ENCODE assay signal across 1 cellular context in the genomic region with DNA sequence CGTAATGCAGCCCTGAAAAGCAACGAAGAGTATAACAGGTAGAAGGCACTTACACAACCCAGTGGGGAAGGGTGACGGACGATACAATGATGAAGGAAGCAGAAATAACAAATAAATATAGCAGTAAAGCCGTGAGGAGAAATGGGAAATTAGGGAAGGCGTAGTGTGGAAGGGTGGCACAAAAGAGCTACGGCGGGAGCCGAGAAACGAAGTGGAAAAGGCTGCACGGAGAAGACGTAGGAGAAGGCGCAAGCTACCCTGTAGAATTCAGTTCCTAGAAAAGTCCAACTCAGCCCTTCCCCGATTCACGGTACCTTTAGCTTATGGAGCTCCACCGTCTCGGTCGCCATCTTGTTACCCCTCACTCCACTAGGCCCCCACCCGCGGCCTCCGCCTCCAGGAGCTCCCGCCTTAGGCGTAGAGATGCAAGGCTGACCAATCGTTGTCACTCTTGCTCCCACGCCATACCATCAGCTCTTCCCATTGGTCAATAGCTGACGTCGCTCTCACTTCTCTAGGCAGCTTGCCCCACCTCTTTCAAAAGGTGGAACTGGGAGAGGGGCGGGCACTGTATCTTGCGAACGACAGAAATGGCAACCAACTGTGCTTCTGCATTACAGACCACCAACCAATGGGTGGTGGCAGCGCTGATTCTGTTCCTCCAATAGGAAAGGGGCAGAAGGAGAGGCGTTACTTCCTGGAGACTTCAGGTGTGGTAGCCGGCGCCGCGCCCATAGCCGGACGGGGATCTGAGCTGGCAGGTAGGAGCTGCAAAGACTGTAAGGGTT.
A peak's percentile ranks its signal among the peaks of the same experiment; 100 is the strongest.
TF ChIP-seq lines count a peak whose summit lies in the region.

A gene with protein sequence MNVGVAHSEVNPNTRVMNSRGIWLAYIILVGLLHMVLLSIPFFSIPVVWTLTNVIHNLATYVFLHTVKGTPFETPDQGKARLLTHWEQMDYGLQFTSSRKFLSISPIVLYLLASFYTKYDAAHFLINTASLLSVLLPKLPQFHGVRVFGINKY (plus strand): TSS at position 690 of the 788 bp plus-strand sequence. CDS start 959 bp downstream, outside the sequence.
A gene with protein sequence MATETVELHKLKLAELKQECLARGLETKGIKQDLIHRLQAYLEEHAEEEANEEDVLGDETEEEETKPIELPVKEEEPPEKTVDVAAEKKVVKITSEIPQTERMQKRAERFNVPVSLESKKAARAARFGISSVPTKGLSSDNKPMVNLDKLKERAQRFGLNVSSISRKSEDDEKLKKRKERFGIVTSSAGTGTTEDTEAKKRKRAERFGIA (minus strand): TSS at position 373 of the 788 bp plus-strand sequence. CDS start 23 bp downstream, at position 350.

TF ChIP-seq in HepG2, 621 proteins besides CTCF, POLR2A, EP300 and RAD21 (continues in another document):
- TF ChIP-seq ZNF33B (CRISPR knock-in tag; IDR thresholded peaks at IDR 0.05): peak; percentile 40; the same call in 1 of the 2 replicates
- no peak; the same call in 1 of the 2 replicates for TF ChIP-seq ZZZ3 (CRISPR knock-in tag; IDR thresholded peaks at IDR 0.05; ENCODE audit: borderline replicate concordance)
- no peak; the same call in 1 of the 2 replicates for TF ChIP-seq KLF11 (CRISPR knock-in tag; IDR thresholded peaks at IDR 0.05)
- no peak for TF ChIP-seq ZNF329 (CRISPR knock-in tag; IDR thresholded peaks at IDR 0.05; ENCODE audit: low read depth)
- no peak; the same call in 1 of the 2 replicates for TF ChIP-seq ZNF350 (CRISPR knock-in tag; IDR thresholded peaks at IDR 0.05; ENCODE audit: borderline replicate concordance, low read depth)
- TF ChIP-seq, protein P1, sequence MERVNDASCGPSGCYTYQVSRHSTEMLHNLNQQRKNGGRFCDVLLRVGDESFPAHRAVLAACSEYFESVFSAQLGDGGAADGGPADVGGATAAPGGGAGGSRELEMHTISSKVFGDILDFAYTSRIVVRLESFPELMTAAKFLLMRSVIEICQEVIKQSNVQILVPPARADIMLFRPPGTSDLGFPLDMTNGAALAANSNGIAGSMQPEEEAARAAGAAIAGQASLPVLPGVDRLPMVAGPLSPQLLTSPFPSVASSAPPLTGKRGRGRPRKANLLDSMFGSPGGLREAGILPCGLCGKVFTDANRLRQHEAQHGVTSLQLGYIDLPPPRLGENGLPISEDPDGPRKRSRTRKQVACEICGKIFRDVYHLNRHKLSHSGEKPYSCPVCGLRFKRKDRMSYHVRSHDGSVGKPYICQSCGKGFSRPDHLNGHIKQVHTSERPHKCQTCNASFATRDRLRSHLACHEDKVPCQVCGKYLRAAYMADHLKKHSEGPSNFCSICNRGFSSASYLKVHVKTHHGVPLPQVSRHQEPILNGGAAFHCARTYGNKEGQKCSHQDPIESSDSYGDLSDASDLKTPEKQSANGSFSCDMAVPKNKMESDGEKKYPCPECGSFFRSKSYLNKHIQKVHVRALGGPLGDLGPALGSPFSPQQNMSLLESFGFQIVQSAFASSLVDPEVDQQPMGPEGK (CRISPR knock-in tag; IDR thresholded peaks at IDR 0.05): peak; percentile 76
- no peak for TF ChIP-seq EED (CRISPR knock-in tag; IDR thresholded peaks at IDR 0.05)
- TF ChIP-seq NR2C2 (CRISPR knock-in tag; IDR thresholded peaks at IDR 0.05; ENCODE audit: borderline replicate concordance): peak; percentile 72
- TF ChIP-seq CCDC6 (CRISPR knock-in tag; IDR thresholded peaks at IDR 0.05): no peak
- no peak for TF ChIP-seq TBP (CRISPR knock-in tag; IDR thresholded peaks at IDR 0.05)
- no peak for TF ChIP-seq KLF15 (CRISPR knock-in tag; IDR thresholded peaks at IDR 0.05; ENCODE audit: borderline replicate concordance)
- TF ChIP-seq STAG1 (CRISPR knock-in tag; IDR thresholded peaks at IDR 0.05): no peak
- no peak for TF ChIP-seq FOXP1 (IDR thresholded peaks at IDR 0.05)
- no peak for TF ChIP-seq FOXP1 (CRISPR knock-in tag; IDR thresholded peaks at IDR 0.05)
- TF ChIP-seq, protein P2, sequence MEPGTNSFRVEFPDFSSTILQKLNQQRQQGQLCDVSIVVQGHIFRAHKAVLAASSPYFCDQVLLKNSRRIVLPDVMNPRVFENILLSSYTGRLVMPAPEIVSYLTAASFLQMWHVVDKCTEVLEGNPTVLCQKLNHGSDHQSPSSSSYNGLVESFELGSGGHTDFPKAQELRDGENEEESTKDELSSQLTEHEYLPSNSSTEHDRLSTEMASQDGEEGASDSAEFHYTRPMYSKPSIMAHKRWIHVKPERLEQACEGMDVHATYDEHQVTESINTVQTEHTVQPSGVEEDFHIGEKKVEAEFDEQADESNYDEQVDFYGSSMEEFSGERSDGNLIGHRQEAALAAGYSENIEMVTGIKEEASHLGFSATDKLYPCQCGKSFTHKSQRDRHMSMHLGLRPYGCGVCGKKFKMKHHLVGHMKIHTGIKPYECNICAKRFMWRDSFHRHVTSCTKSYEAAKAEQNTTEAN (CRISPR knock-in tag; conservative IDR thresholded peaks at IDR 0.05): no peak
- TF ChIP-seq SIN3B (IDR thresholded peaks at IDR 0.05; ENCODE audit: low read length): no peak
- TF ChIP-seq HHEX (CRISPR knock-in tag; IDR thresholded peaks at IDR 0.05): no peak
- TF ChIP-seq ZBTB3 (CRISPR knock-in tag; IDR thresholded peaks at IDR 0.05; ENCODE audit: borderline replicate concordance, low read depth): no peak
- TF ChIP-seq, protein P3, sequence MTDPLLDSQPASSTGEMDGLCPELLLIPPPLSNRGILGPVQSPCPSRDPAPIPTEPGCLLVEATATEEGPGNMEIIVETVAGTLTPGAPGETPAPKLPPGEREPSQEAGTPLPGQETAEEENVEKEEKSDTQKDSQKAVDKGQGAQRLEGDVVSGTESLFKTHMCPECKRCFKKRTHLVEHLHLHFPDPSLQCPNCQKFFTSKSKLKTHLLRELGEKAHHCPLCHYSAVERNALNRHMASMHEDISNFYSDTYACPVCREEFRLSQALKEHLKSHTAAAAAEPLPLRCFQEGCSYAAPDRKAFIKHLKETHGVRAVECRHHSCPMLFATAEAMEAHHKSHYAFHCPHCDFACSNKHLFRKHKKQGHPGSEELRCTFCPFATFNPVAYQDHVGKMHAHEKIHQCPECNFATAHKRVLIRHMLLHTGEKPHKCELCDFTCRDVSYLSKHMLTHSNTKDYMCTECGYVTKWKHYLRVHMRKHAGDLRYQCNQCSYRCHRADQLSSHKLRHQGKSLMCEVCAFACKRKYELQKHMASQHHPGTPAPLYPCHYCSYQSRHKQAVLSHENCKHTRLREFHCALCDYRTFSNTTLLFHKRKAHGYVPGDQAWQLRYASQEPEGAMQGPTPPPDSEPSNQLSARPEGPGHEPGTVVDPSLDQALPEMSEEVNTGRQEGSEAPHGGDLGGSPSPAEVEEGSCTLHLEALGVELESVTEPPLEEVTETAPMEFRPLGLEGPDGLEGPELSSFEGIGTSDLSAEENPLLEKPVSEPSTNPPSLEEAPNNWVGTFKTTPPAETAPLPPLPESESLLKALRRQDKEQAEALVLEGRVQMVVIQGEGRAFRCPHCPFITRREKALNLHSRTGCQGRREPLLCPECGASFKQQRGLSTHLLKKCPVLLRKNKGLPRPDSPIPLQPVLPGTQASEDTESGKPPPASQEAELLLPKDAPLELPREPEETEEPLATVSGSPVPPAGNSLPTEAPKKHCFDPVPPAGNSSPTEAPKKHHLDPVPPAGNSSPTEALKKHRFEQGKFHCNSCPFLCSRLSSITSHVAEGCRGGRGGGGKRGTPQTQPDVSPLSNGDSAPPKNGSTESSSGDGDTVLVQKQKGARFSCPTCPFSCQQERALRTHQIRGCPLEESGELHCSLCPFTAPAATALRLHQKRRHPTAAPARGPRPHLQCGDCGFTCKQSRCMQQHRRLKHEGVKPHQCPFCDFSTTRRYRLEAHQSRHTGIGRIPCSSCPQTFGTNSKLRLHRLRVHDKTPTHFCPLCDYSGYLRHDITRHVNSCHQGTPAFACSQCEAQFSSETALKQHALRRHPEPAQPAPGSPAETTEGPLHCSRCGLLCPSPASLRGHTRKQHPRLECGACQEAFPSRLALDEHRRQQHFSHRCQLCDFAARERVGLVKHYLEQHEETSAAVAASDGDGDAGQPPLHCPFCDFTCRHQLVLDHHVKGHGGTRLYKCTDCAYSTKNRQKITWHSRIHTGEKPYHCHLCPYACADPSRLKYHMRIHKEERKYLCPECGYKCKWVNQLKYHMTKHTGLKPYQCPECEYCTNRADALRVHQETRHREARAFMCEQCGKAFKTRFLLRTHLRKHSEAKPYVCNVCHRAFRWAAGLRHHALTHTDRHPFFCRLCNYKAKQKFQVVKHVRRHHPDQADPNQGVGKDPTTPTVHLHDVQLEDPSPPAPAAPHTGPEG (CRISPR knock-in tag; IDR thresholded peaks at IDR 0.05): 0 out of 2 replicates have a peak, but pooled peaks have one; percentile 22
- TF ChIP-seq TSC22D2 (CRISPR knock-in tag; IDR thresholded peaks at IDR 0.05; ENCODE audit: borderline replicate concordance): no peak
- peak; percentile 34; the same call in 1 of the 2 replicates for TF ChIP-seq SP5 (CRISPR knock-in tag; IDR thresholded peaks at IDR 0.05; ENCODE audit: borderline replicate concordance, low read depth)
- TF ChIP-seq ZNF577 (CRISPR knock-in tag; IDR thresholded peaks at IDR 0.05; ENCODE audit: borderline replicate concordance, low read depth): no peak
- no peak for TF ChIP-seq SNRNP70 (IDR thresholded peaks at IDR 0.05; ENCODE audit: low read depth, low read length)
- TF ChIP-seq ZNF333 (CRISPR knock-in tag; IDR thresholded peaks at IDR 0.05; ENCODE audit: borderline replicate concordance): no peak
- TF ChIP-seq XRCC5 (optimal IDR thresholded peaks at IDR 0.05; ENCODE audit: low read length): peak; percentile 63
- TF ChIP-seq, protein P4, sequence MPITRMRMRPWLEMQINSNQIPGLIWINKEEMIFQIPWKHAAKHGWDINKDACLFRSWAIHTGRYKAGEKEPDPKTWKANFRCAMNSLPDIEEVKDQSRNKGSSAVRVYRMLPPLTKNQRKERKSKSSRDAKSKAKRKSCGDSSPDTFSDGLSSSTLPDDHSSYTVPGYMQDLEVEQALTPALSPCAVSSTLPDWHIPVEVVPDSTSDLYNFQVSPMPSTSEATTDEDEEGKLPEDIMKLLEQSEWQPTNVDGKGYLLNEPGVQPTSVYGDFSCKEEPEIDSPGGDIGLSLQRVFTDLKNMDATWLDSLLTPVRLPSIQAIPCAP (CRISPR knock-in tag; IDR thresholded peaks at IDR 0.05; ENCODE audit: low read depth): no peak
- TF ChIP-seq KDM5A (IDR thresholded peaks at IDR 0.05; ENCODE audit: borderline replicate concordance, low read length): peak; percentile 76; the same call in 1 of the 2 replicates
- TF ChIP-seq, protein P5, sequence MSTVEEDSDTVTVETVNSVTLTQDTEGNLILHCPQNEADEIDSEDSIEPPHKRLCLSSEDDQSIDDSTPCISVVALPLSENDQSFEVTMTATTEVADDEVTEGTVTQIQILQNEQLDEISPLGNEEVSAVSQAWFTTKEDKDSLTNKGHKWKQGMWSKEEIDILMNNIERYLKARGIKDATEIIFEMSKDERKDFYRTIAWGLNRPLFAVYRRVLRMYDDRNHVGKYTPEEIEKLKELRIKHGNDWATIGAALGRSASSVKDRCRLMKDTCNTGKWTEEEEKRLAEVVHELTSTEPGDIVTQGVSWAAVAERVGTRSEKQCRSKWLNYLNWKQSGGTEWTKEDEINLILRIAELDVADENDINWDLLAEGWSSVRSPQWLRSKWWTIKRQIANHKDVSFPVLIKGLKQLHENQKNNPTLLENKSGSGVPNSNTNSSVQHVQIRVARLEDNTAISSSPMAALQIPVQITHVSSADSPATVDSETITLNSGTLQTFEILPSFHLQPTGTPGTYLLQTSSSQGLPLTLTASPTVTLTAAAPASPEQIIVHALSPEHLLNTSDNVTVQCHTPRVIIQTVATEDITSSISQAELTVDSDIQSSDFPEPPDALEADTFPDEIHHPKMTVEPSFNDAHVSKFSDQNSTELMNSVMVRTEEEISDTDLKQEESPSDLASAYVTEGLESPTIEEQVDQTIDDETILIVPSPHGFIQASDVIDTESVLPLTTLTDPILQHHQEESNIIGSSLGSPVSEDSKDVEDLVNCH (CRISPR knock-in tag; IDR thresholded peaks at IDR 0.05): no peak
- no peak for TF ChIP-seq AGO1 (IDR thresholded peaks at IDR 0.05; ENCODE audit: low read depth, low read length, poor library complexity, severe bottlenecking)
- no peak for TF ChIP-seq ATF7-NPFF (CRISPR knock-in tag; IDR thresholded peaks at IDR 0.05; ENCODE audit: low read depth)
- TF ChIP-seq, protein P6, sequence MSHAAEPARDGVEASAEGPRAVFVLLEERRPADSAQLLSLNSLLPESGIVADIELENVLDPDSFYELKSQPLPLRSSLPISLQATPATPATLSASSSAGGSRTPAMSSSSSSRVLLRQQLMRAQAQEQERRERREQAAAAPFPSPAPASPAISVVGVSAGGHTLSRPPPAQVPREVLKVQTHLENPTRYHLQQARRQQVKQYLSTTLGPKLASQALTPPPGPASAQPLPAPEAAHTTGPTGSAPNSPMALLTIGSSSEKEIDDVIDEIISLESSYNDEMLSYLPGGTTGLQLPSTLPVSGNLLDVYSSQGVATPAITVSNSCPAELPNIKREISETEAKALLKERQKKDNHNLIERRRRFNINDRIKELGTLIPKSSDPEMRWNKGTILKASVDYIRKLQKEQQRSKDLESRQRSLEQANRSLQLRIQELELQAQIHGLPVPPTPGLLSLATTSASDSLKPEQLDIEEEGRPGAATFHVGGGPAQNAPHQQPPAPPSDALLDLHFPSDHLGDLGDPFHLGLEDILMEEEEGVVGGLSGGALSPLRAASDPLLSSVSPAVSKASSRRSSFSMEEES (CRISPR knock-in tag; IDR thresholded peaks at IDR 0.05): peak; percentile 19
- TF ChIP-seq, protein P7, sequence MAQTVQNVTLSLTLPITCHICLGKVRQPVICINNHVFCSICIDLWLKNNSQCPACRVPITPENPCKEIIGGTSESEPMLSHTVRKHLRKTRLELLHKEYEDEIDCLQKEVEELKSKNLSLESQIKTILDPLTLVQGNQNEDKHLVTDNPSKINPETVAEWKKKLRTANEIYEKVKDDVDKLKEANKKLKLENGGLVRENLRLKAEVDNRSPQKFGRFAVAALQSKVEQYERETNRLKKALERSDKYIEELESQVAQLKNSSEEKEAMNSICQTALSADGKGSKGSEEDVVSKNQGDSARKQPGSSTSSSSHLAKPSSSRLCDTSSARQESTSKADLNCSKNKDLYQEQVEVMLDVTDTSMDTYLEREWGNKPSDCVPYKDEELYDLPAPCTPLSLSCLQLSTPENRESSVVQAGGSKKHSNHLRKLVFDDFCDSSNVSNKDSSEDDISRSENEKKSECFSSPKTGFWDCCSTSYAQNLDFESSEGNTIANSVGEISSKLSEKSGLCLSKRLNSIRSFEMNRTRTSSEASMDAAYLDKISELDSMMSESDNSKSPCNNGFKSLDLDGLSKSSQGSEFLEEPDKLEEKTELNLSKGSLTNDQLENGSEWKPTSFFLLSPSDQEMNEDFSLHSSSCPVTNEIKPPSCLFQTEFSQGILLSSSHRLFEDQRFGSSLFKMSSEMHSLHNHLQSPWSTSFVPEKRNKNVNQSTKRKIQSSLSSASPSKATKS (CRISPR knock-in tag; IDR thresholded peaks at IDR 0.05): no peak
- no peak for TF ChIP-seq ZNF567 (CRISPR knock-in tag; IDR thresholded peaks at IDR 0.05; ENCODE audit: borderline replicate concordance)
- peak; percentile 53 for TF ChIP-seq PHF5A (CRISPR knock-in tag; IDR thresholded peaks at IDR 0.05; ENCODE audit: low read depth, unreplicated experiment)
- TF ChIP-seq ONECUT2 (CRISPR knock-in tag; IDR thresholded peaks at IDR 0.05): no peak
- TF ChIP-seq HOXA9 (CRISPR knock-in tag; IDR thresholded peaks at IDR 0.05; ENCODE audit: borderline replicate concordance): no peak
- TF ChIP-seq MIXL1 (CRISPR knock-in tag; IDR thresholded peaks at IDR 0.05): peak; percentile 5; the same call in 1 of the 2 replicates
